8 cellular contexts compared by ENCODE assay signal in the genomic region with DNA sequence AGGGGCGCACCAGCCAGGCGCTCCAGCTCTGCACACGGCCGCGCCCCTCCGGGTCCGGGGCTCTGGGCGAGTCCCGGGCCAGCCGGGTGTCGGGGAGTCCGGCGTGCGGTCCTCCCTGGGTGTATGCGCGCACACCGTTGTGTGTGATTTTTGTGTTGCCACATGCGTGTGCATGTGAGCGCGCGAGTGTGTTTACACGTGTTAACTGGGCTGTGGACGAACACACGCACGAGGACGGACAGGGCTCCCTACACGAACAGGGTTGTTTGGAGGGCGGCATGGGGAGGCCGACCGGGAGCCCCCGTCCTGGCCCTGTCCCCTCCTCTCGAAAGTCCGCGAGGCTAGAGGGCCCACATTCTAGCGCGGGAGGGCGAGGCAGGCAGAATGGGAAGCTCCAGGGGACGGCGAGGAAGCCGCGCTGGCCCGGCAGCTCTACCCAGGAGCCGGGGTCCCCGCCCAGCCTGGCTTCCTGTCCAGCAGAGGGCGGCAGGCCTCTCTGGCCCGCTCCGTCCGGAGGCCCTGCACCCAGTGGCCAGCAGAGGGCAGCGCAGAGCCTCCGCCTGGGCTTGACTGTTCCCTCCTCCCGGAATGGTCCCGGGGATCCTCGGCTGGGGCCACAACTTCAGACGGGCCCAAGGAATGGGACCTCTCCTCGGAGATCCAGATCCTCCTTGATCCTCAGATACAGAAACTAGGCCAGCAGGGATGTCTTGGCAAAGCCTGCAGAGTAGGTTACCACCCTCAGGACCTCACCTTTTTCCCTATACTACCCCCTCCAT. TPM values are rescaled to one million over a fixed set of nuclear protein-coding genes. Genes with fewer than 3 reads are reported as not detected.
DNase-seq lines count a peak whose midpoint lies in the region; ATAC-seq and TF ChIP-seq lines count a peak whose summit lies in the region.

No MANE protein-coding gene starts in this region.

- H3K27ac ChIP-seq in colonic mucosa: no peak overlapping the region

- intact Hi-C loops in colonic mucosa (cut with DNase I): loop anchor here (2.0 to 10.0 kb wide), 2 partner anchors 187 to 241 kb away; no protein-coding TSS in a partner anchor
- intact Hi-C loops in left colon (cut with DNase I, micrococcal nuclease): no loop called here

- ATAC-seq in HG02763 (IDR thresholded peaks at IDR 0.05; ENCODE audit: unreplicated experiment): peak; percentile 68
- ATAC-seq in left colon: peak; percentile 93
- ATAC-seq in GM18861 (IDR thresholded peaks at IDR 0.05; ENCODE audit: unreplicated experiment): no peak

- no peaks in the 10 kb centered on the region for H3K9me3 ChIP-seq in colonic mucosa

- peak overlapping the region; percentile 40 for H3K4me3 ChIP-seq in colonic mucosa

- DNase-seq in GM10266 (ENCODE audit: extremely low spot score): peak; percentile 97
- peak; percentile 39 for DNase-seq in NCI-H2196 treated with DMSO at 0.1 percent for 48 hours (lab: John Stamatoyannopoulos, UW; ENCODE audit: unreplicated experiment)
- peak; percentile 33 to 70 for DNase-seq in activated CD4-positive, alpha-beta T cell treated with anti-CD3 and anti-CD28 coated beads for 24 hours (ENCODE audit: low read depth in 2 of 2)
- DNase-seq in colonic mucosa: peak; percentile 91
- peak; percentile 72 to 92 for DNase-seq in left colon
- peak; percentile 3 to 45 for DNase-seq in stimulated activated CD4-positive, alpha-beta T cell treated with anti-CD3 and anti-CD28 coated beads, Interleukin-1b, Interleukin-23, amount 100 ng/mL, for 1 hour (ENCODE audit: low read depth in 2 of 2)

- no peaks in the 10 kb centered on the region for H3K36me3 ChIP-seq in colonic mucosa

- peak overlapping the region in 1 of 2 donors; percentile 27 for H3K9ac ChIP-seq in colonic mucosa (ENCODE audit: low read depth in 2 of 2, low read length in 2 of 2)

- H3K27me3 ChIP-seq in colonic mucosa: peaks cover 34% of the 10 kb centered on the region

- TF ChIP-seq CTCF in GM10266 (IDR thresholded peaks at IDR 0.05; ENCODE audit: control insufficient read depth, insufficient read depth, low read depth, missing control alignments) (peak; percentile 100), colonic mucosa (IDR thresholded peaks at IDR 0.05) (peak; percentile 99)

- peaks cover 8% of the 10 kb centered on the region for H3K4me1 ChIP-seq in colonic mucosa

RNA-seq across cellular contexts. Expression of a gene that starts 0.6 kb away (rescaled TPM):
- total RNA-seq in colonic mucosa (1 to 10 TPM in 1 of 2 donors, under 1 TPM in 1; 0.79 to 1.1 TPM), left colon (1 to 10 TPM; 1.2 to 2.2 TPM)

Comparison
In these comparisons a context has a peak if more than half of its experiments do, and no peak if none do; other contexts are left out.
1. DNase-seq: peak in every context shown above with its lines; median percentile 97 in GM10266; 91 in colonic mucosa; 82 in left colon; 52 in activated CD4-positive, alpha-beta T cell treated with anti-CD3 and anti-CD28 coated beads for 24 hours; 39 in NCI-H2196 treated with DMSO at 0.1 percent for 48 hours; 24 in stimulated activated CD4-positive, alpha-beta T cell treated with anti-CD3 and anti-CD28 coated beads, Interleukin-1b, Interleukin-23, amount 100 ng/mL, for 1 hour.